ENCODE assay signal across 8 cellular contexts in genomic region chr2:74525717-74526648, GRCh38.
DNase-seq lines count a peak whose midpoint lies in the region; ATAC-seq and TF ChIP-seq lines count a peak whose summit lies in the region.

A gene with protein sequence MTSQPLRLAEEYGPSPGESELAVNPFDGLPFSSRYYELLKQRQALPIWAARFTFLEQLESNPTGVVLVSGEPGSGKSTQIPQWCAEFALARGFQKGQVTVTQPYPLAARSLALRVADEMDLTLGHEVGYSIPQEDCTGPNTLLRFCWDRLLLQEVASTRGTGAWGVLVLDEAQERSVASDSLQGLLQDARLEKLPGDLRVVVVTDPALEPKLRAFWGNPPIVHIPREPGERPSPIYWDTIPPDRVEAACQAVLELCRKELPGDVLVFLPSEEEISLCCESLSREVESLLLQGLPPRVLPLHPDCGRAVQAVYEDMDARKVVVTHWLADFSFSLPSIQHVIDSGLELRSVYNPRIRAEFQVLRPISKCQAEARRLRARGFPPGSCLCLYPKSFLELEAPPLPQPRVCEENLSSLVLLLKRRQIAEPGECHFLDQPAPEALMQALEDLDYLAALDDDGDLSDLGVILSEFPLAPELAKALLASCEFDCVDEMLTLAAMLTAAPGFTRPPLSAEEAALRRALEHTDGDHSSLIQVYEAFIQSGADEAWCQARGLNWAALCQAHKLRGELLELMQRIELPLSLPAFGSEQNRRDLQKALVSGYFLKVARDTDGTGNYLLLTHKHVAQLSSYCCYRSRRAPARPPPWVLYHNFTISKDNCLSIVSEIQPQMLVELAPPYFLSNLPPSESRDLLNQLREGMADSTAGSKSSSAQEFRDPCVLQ (minus strand): TSS chr2:74526231. CDS start chr2:74525729, 502 bp downstream.

- peak within 1 kb of the TSS; percentile 11 for H3K4me3 Mint-ChIP-seq in T-helper 1 cell treated with Interleukin-12 subunit alpha and Interleukin-12 subunit beta and Interleukin-4 antibody, amounts not matched to agents 30 μg/mL and 1 μg/mL, for 36 hours
- no peak within 1 kb of the TSS for H3K4me3 Mint-ChIP-seq in memory B cell

- TF ChIP-seq CTCF in DOHH2 (IDR thresholded peaks at IDR 0.05; ENCODE audit: low read depth, low read length, poor library complexity, severe bottlenecking) = no peak

- peaks cover 43% of the 10 kb centered on the region for H3K79me2 ChIP-seq in DOHH2 (ENCODE audit: control insufficient read depth, low read length)

- peak; percentile 24 for ATAC-seq in HG02610 (IDR thresholded peaks at IDR 0.05; ENCODE audit: unreplicated experiment)
- peak; percentile 31 for ATAC-seq in memory B cell (ENCODE audit: low read depth)
- ATAC-seq in HG03095 (IDR thresholded peaks at IDR 0.05; ENCODE audit: unreplicated experiment) = no peak
- no peak for ATAC-seq in GM21423 (IDR thresholded peaks at IDR 0.05; ENCODE audit: unreplicated experiment)

- H3K27me3 ChIP-seq in DOHH2 (ENCODE audit: control insufficient read depth, low read length) = no peaks in the 10 kb centered on the region

- no peak within 1 kb of the TSS for H3K4me3 ChIP-seq in DOHH2 (ENCODE audit: low read length)

- peak within 1 kb of the TSS; percentile 2; the same call in 1 of the 2 replicates for H3K4me2 ChIP-seq in DOHH2 (ENCODE audit: low read length)

- no peaks in the 10 kb centered on the region for H3K27me3 Mint-ChIP-seq in T-helper 1 cell treated with Interleukin-12 subunit alpha and Interleukin-12 subunit beta and Interleukin-4 antibody, amounts not matched to agents 30 μg/mL and 1 μg/mL, for 36 hours (ENCODE audit: low read depth)
- no peaks in the 10 kb centered on the region for H3K27me3 Mint-ChIP-seq in memory B cell

- peaks cover 27% of the 10 kb centered on the region for H3K4me1 Mint-ChIP-seq in T-helper 1 cell treated with Interleukin-12 subunit alpha and Interleukin-12 subunit beta and Interleukin-4 antibody, amounts not matched to agents 30 μg/mL and 1 μg/mL, for 36 hours (ENCODE audit: low read depth)
- peaks cover 33% of the 10 kb centered on the region for H3K4me1 Mint-ChIP-seq in memory B cell

- peaks cover 32% of the 10 kb centered on the region for H3K4me1 ChIP-seq in DOHH2 (ENCODE audit: control insufficient read depth, low read length)

- no peaks in the 10 kb centered on the region for H3K9me3 ChIP-seq in DOHH2 (ENCODE audit: control insufficient read depth, insufficient read depth, low read length)

- peak in 1 of 2 donors; percentile 48 for DNase-seq in memory B cell (ENCODE audit: low spot score in 2 of 2)
- DNase-seq in NCI-H2107 treated with DMSO at 0.1 percent for 48 hours (lab: John Stamatoyannopoulos, UW; ENCODE audit: unreplicated experiment) = no peak
- no peak for DNase-seq in kidney tubule cell (ENCODE audit: low spot score)

- no peaks in the 10 kb centered on the region for H4K20me1 ChIP-seq in DOHH2 (ENCODE audit: control insufficient read depth, insufficient read depth, low read depth, low read length)

- H3K36me3 Mint-ChIP-seq in T-helper 1 cell treated with Interleukin-12 subunit alpha and Interleukin-12 subunit beta and Interleukin-4 antibody, amounts not matched to agents 30 μg/mL and 1 μg/mL, for 36 hours (ENCODE audit: low read depth) = peaks cover 34% of the 10 kb centered on the region
- peaks cover 19% of the 10 kb centered on the region for H3K36me3 Mint-ChIP-seq in memory B cell

- H3F3A ChIP-seq in DOHH2 (ENCODE audit: control insufficient read depth, insufficient read depth) = peaks cover 4% of the 10 kb centered on the region

- no peak within 1 kb of the TSS; the same call in 1 of the 2 replicates for H3K27ac ChIP-seq in DOHH2 (ENCODE audit: low read depth, low read length)

- H3K27ac Mint-ChIP-seq in T-helper 1 cell treated with Interleukin-12 subunit alpha and Interleukin-12 subunit beta and Interleukin-4 antibody, amounts not matched to agents 30 μg/mL and 1 μg/mL, for 36 hours = peak within 1 kb of the TSS; percentile 7
- peak within 1 kb of the TSS; percentile 70 for H3K27ac Mint-ChIP-seq in memory B cell

- no peaks in the 10 kb centered on the region for H3K9me3 Mint-ChIP-seq in T-helper 1 cell treated with Interleukin-12 subunit alpha and Interleukin-12 subunit beta and Interleukin-4 antibody, amounts not matched to agents 30 μg/mL and 1 μg/mL, for 36 hours
- H3K9me3 Mint-ChIP-seq in memory B cell = no peaks in the 10 kb centered on the region

- H3K36me3 ChIP-seq in DOHH2 (ENCODE audit: control insufficient read depth, low read length) = peaks cover 48% of the 10 kb centered on the region

- H3K9me2 ChIP-seq in DOHH2 (replicated peaks; ENCODE audit: control insufficient read depth, low read length) = no peaks in the 10 kb centered on the region

Comparison
In these comparisons a context has a peak if more than half of its experiments do, and no peak if none do; other contexts are left out.
1. ATAC-seq: peak in HG02610 (single experiment) and memory B cell (single experiment); none in HG03095 (single experiment) and GM21423 (single experiment).